8 cellular contexts compared by ENCODE assay signal in the genomic region with DNA sequence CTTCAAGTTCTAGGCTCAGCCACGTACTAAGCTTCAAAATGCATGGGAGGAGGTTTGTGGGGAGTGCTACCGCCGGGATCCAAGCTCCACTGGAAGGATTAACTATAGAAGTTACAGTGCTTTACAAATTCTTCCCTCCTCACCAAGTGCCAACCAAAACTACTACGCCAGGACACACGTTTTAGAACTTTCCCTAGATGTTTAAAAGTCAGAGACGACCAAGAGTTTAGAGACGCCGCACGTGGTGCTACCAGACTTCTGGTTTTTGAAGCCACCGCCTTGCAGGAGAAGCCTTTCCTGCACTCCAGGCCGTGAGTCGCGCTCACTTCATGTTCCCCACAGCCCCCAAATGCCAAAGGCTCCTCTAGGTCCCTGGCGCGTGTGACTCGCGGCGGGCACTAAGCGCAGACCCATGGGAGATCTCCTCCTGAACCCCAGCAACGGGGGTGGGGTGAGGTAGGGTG. TPM values are rescaled to one million over a fixed set of nuclear protein-coding genes. Genes with fewer than 3 reads are reported as not detected.
A peak's percentile ranks its signal among the peaks of the same experiment; 100 is the strongest.
DNase-seq lines count a peak whose midpoint lies in the region; ATAC-seq, FAIRE-seq and TF ChIP-seq lines count a peak whose summit lies in the region.

No MANE protein-coding gene starts in this region.

- peak; percentile 77 for DNase-seq in activated CD4-positive, alpha-beta T cell treated with anti-CD3 and anti-CD28 coated beads, Interleukin-2, amount 10 ng/mL, durations not matched to agents 24 days and 14 days
- no peak for DNase-seq in activated CD4-positive, alpha-beta T cell treated with anti-CD3 and anti-CD28 coated beads, Interleukin-2, amount 50 U/mL, for 4 hours
- peak; percentile 37 for DNase-seq in M059J (ENCODE audit: low read depth)
- DNase-seq in cardiac muscle cell (ENCODE audit: low read depth in 1 of 2, low spot score in 1 of 2), result peak; percentile 36 to 62
- DNase-seq in pancreas, result peak in 3 of 6 donors; percentile 37 to 67 (median 42)
- DNase-seq in RCC 7860 (ENCODE audit: low spot score), result no peak

- no peak for FAIRE-seq in pancreas (lab: Jason Lieb, UNC)
- FAIRE-seq in RCC 7860 (lab: Jason Lieb, UNC), result no peak

- TF ChIP-seq CTCF in cardiac muscle cell (IDR thresholded peaks at IDR 0.05; ENCODE audit: low read depth, low read length) (no peak), pancreas (IDR thresholded peaks at IDR 0.05) (no peak)

- H3K36me3 Mint-ChIP-seq in activated CD4-positive, alpha-beta T cell treated with anti-CD3 and anti-CD28 coated beads, Interleukin-2, amount 10 ng/mL, durations not matched to agents 24 days and 14 days (ENCODE audit: low read depth), result peaks cover 11% of the 10 kb centered on the region
- peaks cover 3% of the 10 kb centered on the region for H3K36me3 Mint-ChIP-seq in activated naive CD4-positive, alpha-beta T cell treated with anti-CD3 and anti-CD28 coated beads, Interleukin-2, amount 50 U/mL, for 24 hours

- H3K4me3 Mint-ChIP-seq in activated CD4-positive, alpha-beta T cell treated with anti-CD3 and anti-CD28 coated beads, Interleukin-2, amount 10 ng/mL, durations not matched to agents 24 days and 14 days, result peak overlapping the region; percentile 94
- peak overlapping the region; percentile 97 for H3K4me3 Mint-ChIP-seq in activated naive CD4-positive, alpha-beta T cell treated with anti-CD3 and anti-CD28 coated beads, Interleukin-2, amount 50 U/mL, for 24 hours

- H3K4me3 ChIP-seq in cardiac muscle cell (peak overlapping the region; percentile 83), pancreas (peak overlapping the region; percentile 71 to 94 (median 83))

- H3K27me3 ChIP-seq in cardiac muscle cell, result no peaks in the 10 kb centered on the region
- no peaks in the 10 kb centered on the region for H3K27me3 ChIP-seq in pancreas

- intact Hi-C loops in activated CD4-positive, alpha-beta T cell treated with anti-CD3 and anti-CD28 coated beads, Interleukin-2, amount 10 ng/mL, durations not matched to agents 24 days and 14 days (cut with micrococcal nuclease), result loop anchor here (1.0 to 2.0 kb wide), 3 partner anchors 9 to 259 kb away; partner anchors contain the start of genes CCDC134 and CENPM
- intact Hi-C loops in pancreas (cut with DNase I), result no loop called here

- H3K9me3 Mint-ChIP-seq in activated CD4-positive, alpha-beta T cell treated with anti-CD3 and anti-CD28 coated beads, Interleukin-2, amount 10 ng/mL, durations not matched to agents 24 days and 14 days, result no peaks in the 10 kb centered on the region
- no peaks in the 10 kb centered on the region for H3K9me3 Mint-ChIP-seq in activated naive CD4-positive, alpha-beta T cell treated with anti-CD3 and anti-CD28 coated beads, Interleukin-2, amount 50 U/mL, for 24 hours

- no peaks in the 10 kb centered on the region for H3K36me3 ChIP-seq in cardiac muscle cell
- no peaks in the 10 kb centered on the region for H3K36me3 ChIP-seq in pancreas

- peak; percentile 8 to 33 (median 29) for ATAC-seq in pancreas
- no peak for ATAC-seq in HG03095 (IDR thresholded peaks at IDR 0.05; ENCODE audit: unreplicated experiment)

- WGBS in pancreas, 2 donors, result 1% methylated on average over 20 of the region's 20 CpGs

- peak overlapping the region; percentile 97 for H3K27ac Mint-ChIP-seq in activated CD4-positive, alpha-beta T cell treated with anti-CD3 and anti-CD28 coated beads, Interleukin-2, amount 10 ng/mL, durations not matched to agents 24 days and 14 days
- H3K27ac Mint-ChIP-seq in activated naive CD4-positive, alpha-beta T cell treated with anti-CD3 and anti-CD28 coated beads, Interleukin-2, amount 50 U/mL, for 24 hours, result peak overlapping the region; percentile 98

- peaks cover 19% of the 10 kb centered on the region for H3K4me1 Mint-ChIP-seq in activated CD4-positive, alpha-beta T cell treated with anti-CD3 and anti-CD28 coated beads, Interleukin-2, amount 10 ng/mL, durations not matched to agents 24 days and 14 days
- H3K4me1 Mint-ChIP-seq in activated naive CD4-positive, alpha-beta T cell treated with anti-CD3 and anti-CD28 coated beads, Interleukin-2, amount 50 U/mL, for 24 hours, result peaks cover 41% of the 10 kb centered on the region

- H3K27ac ChIP-seq in cardiac muscle cell (peak overlapping the region; percentile 86), pancreas (peak overlapping the region; percentile 91 to 96 (median 94))

- H3K4me1 ChIP-seq in cardiac muscle cell (ENCODE audit: low read depth) (no peaks in the 10 kb centered on the region), pancreas (peaks cover 0 to 9% (median 6%) of the 10 kb centered on the region in 3 donors)

- H3K27me3 Mint-ChIP-seq in activated CD4-positive, alpha-beta T cell treated with anti-CD3 and anti-CD28 coated beads, Interleukin-2, amount 10 ng/mL, durations not matched to agents 24 days and 14 days, result no peaks in the 10 kb centered on the region
- H3K27me3 Mint-ChIP-seq in activated naive CD4-positive, alpha-beta T cell treated with anti-CD3 and anti-CD28 coated beads, Interleukin-2, amount 50 U/mL, for 24 hours, result no peaks in the 10 kb centered on the region

- H3K9me3 ChIP-seq in cardiac muscle cell (ENCODE audit: low read depth), result no peaks in the 10 kb centered on the region
- H3K9me3 ChIP-seq in pancreas, result no peaks in the 10 kb centered on the region

RNA-seq across cellular contexts. Expression of gene SNU13, which starts 0.7 kb away (rescaled TPM):
- total RNA-seq in activated CD4-positive, alpha-beta T cell treated with anti-CD3 and anti-CD28 coated beads, Interleukin-2, amount 10 ng/mL, durations not matched to agents 24 days and 14 days, result 343 and 345 TPM in 2 replicates
- total RNA-seq in M059J (2014; rRNA removed; shearing (Covaris generic)), result 77.7 and 96.3 TPM in 2 replicates
- total RNA-seq in cardiac muscle cell (112 and 149 TPM in 2 replicates), pancreas (10 to 100 TPM; 43.5 to 74.1 (median 59.5) TPM)
- polyA plus RNA-seq in cardiac muscle cell (246 and 273 TPM in 2 replicates), pancreas (10 to 100 TPM; 57.9 to 89.7 TPM)

RNA-seq across cellular contexts. Expression of gene MEI1, which starts 11.4 kb away (rescaled TPM):
- total RNA-seq in activated CD4-positive, alpha-beta T cell treated with anti-CD3 and anti-CD28 coated beads, Interleukin-2, amount 10 ng/mL, durations not matched to agents 24 days and 14 days, result 14.2 and 15.7 TPM in 2 replicates
- 0.30 TPM in 1 of 2 replicates, not detected in the other for total RNA-seq in M059J (2014; rRNA removed; shearing (Covaris generic))
- total RNA-seq in cardiac muscle cell (1.1 and 17.8 TPM in 2 replicates), pancreas (1 to 10 TPM in 1 of 6 donors, under 1 TPM in 4, not detected in 1; 0.28 to 2.3 (median 0.35) TPM)
- polyA plus RNA-seq in cardiac muscle cell (3.3 and 5.6 TPM in 2 replicates), pancreas (under 1 TPM; 0.15 to 0.70 TPM)

Comparison
In these comparisons a context has a peak if more than half of its experiments do, and no peak if none do; other contexts are left out.
1. DNase-seq: peak in activated CD4-positive, alpha-beta T cell treated with anti-CD3 and anti-CD28 coated beads, Interleukin-2, amount 10 ng/mL, durations not matched to agents 24 days and 14 days (single experiment), M059J (single experiment) and cardiac muscle cell (2 of 2); none in activated CD4-positive, alpha-beta T cell treated with anti-CD3 and anti-CD28 coated beads, Interleukin-2, amount 50 U/mL, for 4 hours (0 of 2) and RCC 7860 (single experiment).